Comparison of ENCODE assay signal across 14 cellular contexts in the genomic region with DNA sequence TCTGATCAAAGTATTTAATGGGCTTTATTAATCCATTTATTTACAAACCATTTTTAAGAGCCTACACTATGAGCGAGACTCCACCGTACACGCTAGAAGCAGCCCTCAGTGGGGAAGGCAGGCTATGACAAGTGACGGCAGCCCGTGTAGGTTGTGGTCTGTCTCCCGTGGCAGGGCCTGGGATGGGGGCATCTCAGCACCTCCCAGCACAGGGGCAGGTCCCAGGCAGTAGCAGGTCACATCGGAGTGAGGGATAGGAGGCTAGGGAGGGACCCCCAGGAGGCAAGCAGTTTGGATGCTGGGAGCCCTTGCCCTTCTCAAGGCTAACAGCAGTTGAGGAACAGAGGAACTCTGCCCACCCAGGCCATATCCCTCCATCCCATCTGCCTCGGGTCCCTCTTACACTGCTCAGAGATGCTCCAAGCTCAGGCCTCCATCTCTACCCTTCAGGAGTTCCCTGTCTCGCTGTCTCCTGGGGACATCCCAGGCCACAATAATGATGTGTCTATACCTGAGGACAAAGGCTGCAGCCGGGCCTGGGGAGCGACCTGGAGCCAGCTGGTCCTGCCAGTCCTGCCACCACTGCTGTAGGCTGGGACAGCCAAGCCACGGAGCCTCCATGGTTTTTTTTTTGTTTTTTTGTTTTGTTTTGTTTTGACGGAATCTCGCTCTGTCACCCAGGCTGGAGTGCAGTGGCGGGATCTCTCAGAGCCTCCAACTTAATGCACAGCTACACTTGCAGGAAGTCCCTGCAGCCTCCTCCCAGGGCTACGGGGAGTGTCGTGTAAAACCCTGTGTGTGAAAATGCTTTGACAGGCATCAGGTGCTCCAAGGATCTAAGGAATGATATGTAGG.
A peak's percentile ranks its signal among the peaks of the same experiment; 100 is the strongest.
DNase-seq lines count a peak whose midpoint lies in the region; ATAC-seq and TF ChIP-seq lines count a peak whose summit lies in the region.
"Had no signal": no experiment of that assay in that cellular context is flagged by ENCODE, and none has a peak within 500 bp of the region (broad histone marks: within the 10 kb centered on the region; RNA-seq: fewer than 3 reads in every experiment).

No MANE protein-coding gene starts in this region.

- intact Hi-C loops in left ventricle myocardium inferior (cut with micrococcal nuclease) = no loop called here
- intact Hi-C loops in sciatic nerve (cut with DNase I) = no loop called here

- H3K9me3 ChIP-seq in RWPE2 (ENCODE audit: severe bottlenecking) = no peaks in the 10 kb centered on the region
- no peaks in the 10 kb centered on the region for H3K9me3 ChIP-seq in left ventricle myocardium inferior (replicated peaks)

- peak; percentile 29 for DNase-seq in RWPE2 (ENCODE audit: low spot score)
- DNase-seq in activated CD8-positive, alpha-beta memory T cell treated with anti-CD3 and anti-CD28 coated beads, Interleukin-2, amount 50 U/mL, for 4 hours = peak; percentile 12
- DNase-seq in left ventricle myocardium inferior = peak; percentile 3
- peak; percentile 45 for DNase-seq in sciatic nerve (ENCODE audit: low spot score)
- DNase-seq in progenitor cell of endocrine pancreas (ENCODE audit: low spot score, unreplicated experiment) = no peak
- no peak for DNase-seq in germinal center (ENCODE audit: low spot score)
- DNase-seq in HFFc6 = no peak
- DNase-seq: activated CD4-positive, alpha-beta T cell treated with anti-CD3 and anti-CD28 coated beads, Interleukin-2, amount 50 U/mL, for 1 hour; Calu3; cerebellar nuclear complex; NCI-H1694; stimulated activated CD4-positive, alpha-beta T cell treated with anti-CD3 and anti-CD28 coated beads, Interleukin-4, amount 100 ng/mL, for 1 hour had no signal

- H3K4me1 ChIP-seq in RWPE2 (ENCODE audit: insufficient read depth, poor library complexity, severe bottlenecking) (no peaks in the 10 kb centered on the region), left ventricle myocardium inferior (no peaks in the 10 kb centered on the region)

- no peak for TF ChIP-seq CTCF in RWPE2 (IDR thresholded peaks at IDR 0.05; ENCODE audit: poor library complexity, severe bottlenecking)
- no peak for TF ChIP-seq CTCF in left ventricle myocardium inferior (IDR thresholded peaks at IDR 0.05; ENCODE audit: borderline replicate concordance)
- TF ChIP-seq CTCF in progenitor cell of endocrine pancreas (IDR thresholded peaks at IDR 0.05; ENCODE audit: unreplicated experiment) = no peak
- TF ChIP-seq CTCF in HFFc6 (IDR thresholded peaks at IDR 0.05) = no peak

- ATAC-seq in RWPE2 (ENCODE audit: low read depth) (no peak), sciatic nerve (no peak), GM21737 (IDR thresholded peaks at IDR 0.05; ENCODE audit: unreplicated experiment) (no peak)
- ATAC-seq: Panc1 had no signal

- H3K4me1 Mint-ChIP-seq in progenitor cell of endocrine pancreas (ENCODE audit: low read depth) = peaks cover 2% of the 10 kb centered on the region
- H3K4me1 Mint-ChIP-seq in HFFc6 (ENCODE audit: low read depth) = no peaks in the 10 kb centered on the region

- no peaks in the 10 kb centered on the region for H3K9me3 Mint-ChIP-seq in progenitor cell of endocrine pancreas (ENCODE audit: low read depth)
- H3K9me3 Mint-ChIP-seq in HFFc6 = peaks cover 17% of the 10 kb centered on the region; the same call in 1 of the 2 replicates

- H3K27ac Mint-ChIP-seq in progenitor cell of endocrine pancreas = no peak overlapping the region
- H3K27ac Mint-ChIP-seq in HFFc6 = no peak overlapping the region

- H3K27ac ChIP-seq in RWPE2 (ENCODE audit: poor library complexity, severe bottlenecking) = no peak overlapping the region
- no peak overlapping the region for H3K27ac ChIP-seq in left ventricle myocardium inferior (replicated peaks)

- no peak overlapping the region for H3K4me3 Mint-ChIP-seq in progenitor cell of endocrine pancreas (ENCODE audit: low read depth)
- H3K4me3 Mint-ChIP-seq in HFFc6 = no peak overlapping the region

- H3K36me3 Mint-ChIP-seq in progenitor cell of endocrine pancreas (ENCODE audit: insufficient read depth) (no peaks in the 10 kb centered on the region), HFFc6 (ENCODE audit: low read depth) (no peaks in the 10 kb centered on the region)

- H3K27me3 Mint-ChIP-seq in progenitor cell of endocrine pancreas (peaks cover 18% of the 10 kb centered on the region), HFFc6 (ENCODE audit: insufficient read depth) (no peaks in the 10 kb centered on the region; the same call in none of the 2 replicates)

- H3K27me3 ChIP-seq in RWPE2 (ENCODE audit: insufficient read depth, poor library complexity, severe bottlenecking) (peaks cover 10% of the 10 kb centered on the region), left ventricle myocardium inferior (ENCODE audit: low read depth) (peaks cover 16% of the 10 kb centered on the region)

- no peaks in the 10 kb centered on the region for H3K36me3 ChIP-seq in RWPE2 (ENCODE audit: low read depth)
- no peaks in the 10 kb centered on the region for H3K36me3 ChIP-seq in left ventricle myocardium inferior

- H3K4me3 ChIP-seq in RWPE2 (ENCODE audit: severe bottlenecking) (no peak overlapping the region), left ventricle myocardium inferior (no peak overlapping the region)

Comparison
In these comparisons a context has a peak if more than half of its experiments do, and no peak if none do; other contexts are left out.
1. DNase-seq: peak in RWPE2 (single experiment), activated CD8-positive, alpha-beta memory T cell treated with anti-CD3 and anti-CD28 coated beads, Interleukin-2, amount 50 U/mL, for 4 hours (single experiment), left ventricle myocardium inferior (single experiment) and sciatic nerve (single experiment); none in progenitor cell of endocrine pancreas (single experiment), germinal center (single experiment) and HFFc6 (single experiment).